Comparison of ENCODE assay signal across 1 cellular context in the genomic region with DNA sequence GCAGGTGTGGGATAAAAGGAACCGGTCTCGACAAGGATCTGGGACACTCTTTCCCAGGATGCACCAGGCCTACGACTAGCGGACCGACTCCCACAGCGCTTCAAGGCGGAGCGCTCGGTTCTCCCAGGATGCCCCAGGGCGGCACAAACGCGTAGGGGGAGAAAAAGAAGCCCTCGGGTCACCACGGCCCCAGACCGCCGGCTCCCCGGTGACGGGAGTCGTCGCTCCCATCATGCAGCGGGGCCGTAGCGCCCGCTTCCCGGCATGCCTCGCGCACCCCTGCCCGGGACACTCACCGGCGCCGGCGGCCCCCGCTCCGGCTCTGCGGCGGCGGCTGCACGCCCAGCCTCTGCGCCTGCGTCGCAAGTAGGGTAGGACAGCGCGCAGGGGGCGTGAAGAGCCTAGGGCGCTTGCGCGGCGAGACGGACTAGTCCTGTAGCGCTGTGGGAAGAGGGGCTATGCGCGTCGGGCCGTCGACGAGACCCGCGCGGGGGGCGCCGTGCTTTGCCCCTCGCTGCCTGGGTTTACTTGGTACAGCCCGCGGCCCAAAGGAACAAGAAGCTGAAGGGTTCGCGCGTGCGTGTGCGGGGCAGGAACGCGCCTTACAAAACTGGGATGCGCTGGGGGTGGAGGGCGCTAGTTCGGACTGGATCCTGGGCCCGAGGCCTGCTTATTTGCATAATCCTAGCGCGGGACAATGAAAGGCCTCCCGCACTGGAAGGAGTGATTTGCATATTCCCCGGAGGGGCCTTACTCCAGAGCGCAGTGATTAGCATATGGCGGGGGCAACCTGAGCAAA.
A peak's percentile ranks its signal among the peaks of the same experiment; 100 is the strongest.
TF ChIP-seq lines count a peak whose summit lies in the region.

A gene with protein sequence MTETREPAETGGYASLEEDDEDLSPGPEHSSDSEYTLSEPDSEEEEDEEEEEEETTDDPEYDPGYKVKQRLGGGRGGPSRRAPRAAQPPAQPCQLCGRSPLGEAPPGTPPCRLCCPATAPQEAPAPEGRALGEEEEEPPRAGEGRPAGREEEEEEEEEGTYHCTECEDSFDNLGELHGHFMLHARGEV (minus strand): TSS at position 368 of the 799 bp plus-strand sequence. CDS start 5,325 bp downstream, outside the sequence.

TF ChIP-seq in K562, 482 proteins besides CTCF, POLR2A, EP300 and RAD21 (continued from another document and continues in another):
- peak; percentile 34 for TF ChIP-seq PHF20 (IDR thresholded peaks at IDR 0.05; ENCODE audit: partially characterized antibody)
- TF ChIP-seq CTBP1 (IDR thresholded peaks at IDR 0.05; ENCODE audit: borderline replicate concordance): peak; percentile 89
- 0 out of 2 replicates have a peak, but pooled peaks have one; percentile 9 for TF ChIP-seq NFIC (IDR thresholded peaks at IDR 0.05)
- TF ChIP-seq FUS (optimal IDR thresholded peaks at IDR 0.05; ENCODE audit: low read depth, low read length): peak; percentile 95
- TF ChIP-seq, protein P1, sequence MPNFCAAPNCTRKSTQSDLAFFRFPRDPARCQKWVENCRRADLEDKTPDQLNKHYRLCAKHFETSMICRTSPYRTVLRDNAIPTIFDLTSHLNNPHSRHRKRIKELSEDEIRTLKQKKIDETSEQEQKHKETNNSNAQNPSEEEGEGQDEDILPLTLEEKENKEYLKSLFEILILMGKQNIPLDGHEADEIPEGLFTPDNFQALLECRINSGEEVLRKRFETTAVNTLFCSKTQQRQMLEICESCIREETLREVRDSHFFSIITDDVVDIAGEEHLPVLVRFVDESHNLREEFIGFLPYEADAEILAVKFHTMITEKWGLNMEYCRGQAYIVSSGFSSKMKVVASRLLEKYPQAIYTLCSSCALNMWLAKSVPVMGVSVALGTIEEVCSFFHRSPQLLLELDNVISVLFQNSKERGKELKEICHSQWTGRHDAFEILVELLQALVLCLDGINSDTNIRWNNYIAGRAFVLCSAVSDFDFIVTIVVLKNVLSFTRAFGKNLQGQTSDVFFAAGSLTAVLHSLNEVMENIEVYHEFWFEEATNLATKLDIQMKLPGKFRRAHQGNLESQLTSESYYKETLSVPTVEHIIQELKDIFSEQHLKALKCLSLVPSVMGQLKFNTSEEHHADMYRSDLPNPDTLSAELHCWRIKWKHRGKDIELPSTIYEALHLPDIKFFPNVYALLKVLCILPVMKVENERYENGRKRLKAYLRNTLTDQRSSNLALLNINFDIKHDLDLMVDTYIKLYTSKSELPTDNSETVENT (CRISPR knock-in tag; IDR thresholded peaks at IDR 0.05): peak; percentile 26; the same call in 1 of the 2 replicates
- peak; percentile 12; the same call in 1 of the 2 replicates for TF ChIP-seq TARDBP (IDR thresholded peaks at IDR 0.05)
- no peak for TF ChIP-seq SMARCB1 (IDR thresholded peaks at IDR 0.05; ENCODE audit: insufficient read length, low read depth)
- TF ChIP-seq, protein P2, sequence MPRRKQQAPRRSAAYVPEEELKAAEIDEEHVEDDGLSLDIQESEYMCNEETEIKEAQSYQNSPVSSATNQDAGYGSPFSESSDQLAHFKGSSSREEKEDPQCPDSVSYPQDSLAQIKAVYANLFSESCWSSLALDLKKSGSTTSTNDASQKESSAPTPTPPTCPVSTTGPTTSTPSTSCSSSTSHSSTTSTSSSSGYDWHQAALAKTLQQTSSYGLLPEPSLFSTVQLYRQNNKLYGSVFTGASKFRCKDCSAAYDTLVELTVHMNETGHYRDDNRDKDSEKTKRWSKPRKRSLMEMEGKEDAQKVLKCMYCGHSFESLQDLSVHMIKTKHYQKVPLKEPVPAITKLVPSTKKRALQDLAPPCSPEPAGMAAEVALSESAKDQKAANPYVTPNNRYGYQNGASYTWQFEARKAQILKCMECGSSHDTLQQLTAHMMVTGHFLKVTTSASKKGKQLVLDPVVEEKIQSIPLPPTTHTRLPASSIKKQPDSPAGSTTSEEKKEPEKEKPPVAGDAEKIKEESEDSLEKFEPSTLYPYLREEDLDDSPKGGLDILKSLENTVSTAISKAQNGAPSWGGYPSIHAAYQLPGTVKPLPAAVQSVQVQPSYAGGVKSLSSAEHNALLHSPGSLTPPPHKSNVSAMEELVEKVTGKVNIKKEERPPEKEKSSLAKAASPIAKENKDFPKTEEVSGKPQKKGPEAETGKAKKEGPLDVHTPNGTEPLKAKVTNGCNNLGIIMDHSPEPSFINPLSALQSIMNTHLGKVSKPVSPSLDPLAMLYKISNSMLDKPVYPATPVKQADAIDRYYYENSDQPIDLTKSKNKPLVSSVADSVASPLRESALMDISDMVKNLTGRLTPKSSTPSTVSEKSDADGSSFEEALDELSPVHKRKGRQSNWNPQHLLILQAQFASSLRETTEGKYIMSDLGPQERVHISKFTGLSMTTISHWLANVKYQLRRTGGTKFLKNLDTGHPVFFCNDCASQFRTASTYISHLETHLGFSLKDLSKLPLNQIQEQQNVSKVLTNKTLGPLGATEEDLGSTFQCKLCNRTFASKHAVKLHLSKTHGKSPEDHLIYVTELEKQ (CRISPR knock-in tag; IDR thresholded peaks at IDR 0.05): no peak
- peak; percentile 97 for TF ChIP-seq RBFOX2 (IDR thresholded peaks at IDR 0.05; ENCODE audit: low read depth, low read length)
- no peak for TF ChIP-seq ILK (tag; IDR thresholded peaks at IDR 0.05; ENCODE audit: borderline replicate concordance, low read depth)
- TF ChIP-seq, protein P3, sequence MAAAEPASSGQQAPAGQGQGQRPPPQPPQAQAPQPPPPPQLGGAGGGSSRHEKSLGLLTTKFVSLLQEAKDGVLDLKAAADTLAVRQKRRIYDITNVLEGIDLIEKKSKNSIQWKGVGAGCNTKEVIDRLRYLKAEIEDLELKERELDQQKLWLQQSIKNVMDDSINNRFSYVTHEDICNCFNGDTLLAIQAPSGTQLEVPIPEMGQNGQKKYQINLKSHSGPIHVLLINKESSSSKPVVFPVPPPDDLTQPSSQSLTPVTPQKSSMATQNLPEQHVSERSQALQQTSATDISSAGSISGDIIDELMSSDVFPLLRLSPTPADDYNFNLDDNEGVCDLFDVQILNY (CRISPR knock-in tag; IDR thresholded peaks at IDR 0.05): no peak
- TF ChIP-seq, protein P4, sequence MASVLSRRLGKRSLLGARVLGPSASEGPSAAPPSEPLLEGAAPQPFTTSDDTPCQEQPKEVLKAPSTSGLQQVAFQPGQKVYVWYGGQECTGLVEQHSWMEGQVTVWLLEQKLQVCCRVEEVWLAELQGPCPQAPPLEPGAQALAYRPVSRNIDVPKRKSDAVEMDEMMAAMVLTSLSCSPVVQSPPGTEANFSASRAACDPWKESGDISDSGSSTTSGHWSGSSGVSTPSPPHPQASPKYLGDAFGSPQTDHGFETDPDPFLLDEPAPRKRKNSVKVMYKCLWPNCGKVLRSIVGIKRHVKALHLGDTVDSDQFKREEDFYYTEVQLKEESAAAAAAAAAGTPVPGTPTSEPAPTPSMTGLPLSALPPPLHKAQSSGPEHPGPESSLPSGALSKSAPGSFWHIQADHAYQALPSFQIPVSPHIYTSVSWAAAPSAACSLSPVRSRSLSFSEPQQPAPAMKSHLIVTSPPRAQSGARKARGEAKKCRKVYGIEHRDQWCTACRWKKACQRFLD (CRISPR knock-in tag; IDR thresholded peaks at IDR 0.05): peak; percentile 90
- no peak for TF ChIP-seq MCM3 (IDR thresholded peaks at IDR 0.05)
- TF ChIP-seq ZNF589 (CRISPR knock-in tag; IDR thresholded peaks at IDR 0.05; ENCODE audit: low read depth): peak; percentile 7; the same call in 1 of the 2 replicates
- TF ChIP-seq GABPB2 (CRISPR knock-in tag; conservative IDR thresholded peaks at IDR 0.05): no peak
- TF ChIP-seq, protein P5, sequence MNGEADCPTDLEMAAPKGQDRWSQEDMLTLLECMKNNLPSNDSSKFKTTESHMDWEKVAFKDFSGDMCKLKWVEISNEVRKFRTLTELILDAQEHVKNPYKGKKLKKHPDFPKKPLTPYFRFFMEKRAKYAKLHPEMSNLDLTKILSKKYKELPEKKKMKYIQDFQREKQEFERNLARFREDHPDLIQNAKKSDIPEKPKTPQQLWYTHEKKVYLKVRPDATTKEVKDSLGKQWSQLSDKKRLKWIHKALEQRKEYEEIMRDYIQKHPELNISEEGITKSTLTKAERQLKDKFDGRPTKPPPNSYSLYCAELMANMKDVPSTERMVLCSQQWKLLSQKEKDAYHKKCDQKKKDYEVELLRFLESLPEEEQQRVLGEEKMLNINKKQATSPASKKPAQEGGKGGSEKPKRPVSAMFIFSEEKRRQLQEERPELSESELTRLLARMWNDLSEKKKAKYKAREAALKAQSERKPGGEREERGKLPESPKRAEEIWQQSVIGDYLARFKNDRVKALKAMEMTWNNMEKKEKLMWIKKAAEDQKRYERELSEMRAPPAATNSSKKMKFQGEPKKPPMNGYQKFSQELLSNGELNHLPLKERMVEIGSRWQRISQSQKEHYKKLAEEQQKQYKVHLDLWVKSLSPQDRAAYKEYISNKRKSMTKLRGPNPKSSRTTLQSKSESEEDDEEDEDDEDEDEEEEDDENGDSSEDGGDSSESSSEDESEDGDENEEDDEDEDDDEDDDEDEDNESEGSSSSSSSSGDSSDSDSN (IDR thresholded peaks at IDR 0.05; ENCODE audit: borderline replicate concordance in 1 of 2, low read depth in 2 of 2, low read length in 2 of 2): no peak
- no peak for TF ChIP-seq HDAC2 (IDR thresholded peaks at IDR 0.05)
- no peak for TF ChIP-seq ZNF561 (CRISPR knock-in tag; conservative IDR thresholded peaks at IDR 0.05)
- no peak for TF ChIP-seq ZKSCAN3 (CRISPR knock-in tag; IDR thresholded peaks at IDR 0.05)
- TF ChIP-seq ZNF436 (CRISPR knock-in tag; IDR thresholded peaks at IDR 0.05): no peak; the same call in 1 of the 2 replicates
- TF ChIP-seq KLF1 (tag; IDR thresholded peaks at IDR 0.05): no peak; the same call in 1 of the 2 replicates
- no peak for TF ChIP-seq PCBP1 (IDR thresholded peaks at IDR 0.05; ENCODE audit: low read depth, low read length, poor library complexity, severe bottlenecking)
- no peak for TF ChIP-seq EHMT2 (IDR thresholded peaks at IDR 0.05)
- TF ChIP-seq RCOR1 (IDR thresholded peaks at IDR 0.05; ENCODE audit: borderline replicate concordance in 1 of 2, low read depth in 2 of 2, low read length in 2 of 2): peak; percentile 30 to 63; a peak in 2 of 4 replicates
- TF ChIP-seq ZNF583 (CRISPR knock-in tag; IDR thresholded peaks at IDR 0.05): 0 out of 2 replicates have a peak, but pooled peaks have one; percentile 77
- TF ChIP-seq PRMT5 (CRISPR knock-in tag; IDR thresholded peaks at IDR 0.05): no peak
- TF ChIP-seq ZBTB17 (CRISPR knock-in tag; IDR thresholded peaks at IDR 0.05): no peak
- TF ChIP-seq TSC22D4 (tag; IDR thresholded peaks at IDR 0.05): no peak
- peak; percentile 56; the same call in 1 of the 2 replicates for TF ChIP-seq TAF7 (tag; IDR thresholded peaks at IDR 0.05)
- TF ChIP-seq NR4A1 (CRISPR knock-in tag; IDR thresholded peaks at IDR 0.05): no peak
- peak; percentile 38; the same call in 1 of the 2 replicates for TF ChIP-seq NR4A1 (tag; IDR thresholded peaks at IDR 0.05)
- peak; percentile 86 for TF ChIP-seq BRD4 (IDR thresholded peaks at IDR 0.05)
- no peak for TF ChIP-seq ZNF232 (CRISPR knock-in tag; IDR thresholded peaks at IDR 0.05)
- TF ChIP-seq, protein P6, sequence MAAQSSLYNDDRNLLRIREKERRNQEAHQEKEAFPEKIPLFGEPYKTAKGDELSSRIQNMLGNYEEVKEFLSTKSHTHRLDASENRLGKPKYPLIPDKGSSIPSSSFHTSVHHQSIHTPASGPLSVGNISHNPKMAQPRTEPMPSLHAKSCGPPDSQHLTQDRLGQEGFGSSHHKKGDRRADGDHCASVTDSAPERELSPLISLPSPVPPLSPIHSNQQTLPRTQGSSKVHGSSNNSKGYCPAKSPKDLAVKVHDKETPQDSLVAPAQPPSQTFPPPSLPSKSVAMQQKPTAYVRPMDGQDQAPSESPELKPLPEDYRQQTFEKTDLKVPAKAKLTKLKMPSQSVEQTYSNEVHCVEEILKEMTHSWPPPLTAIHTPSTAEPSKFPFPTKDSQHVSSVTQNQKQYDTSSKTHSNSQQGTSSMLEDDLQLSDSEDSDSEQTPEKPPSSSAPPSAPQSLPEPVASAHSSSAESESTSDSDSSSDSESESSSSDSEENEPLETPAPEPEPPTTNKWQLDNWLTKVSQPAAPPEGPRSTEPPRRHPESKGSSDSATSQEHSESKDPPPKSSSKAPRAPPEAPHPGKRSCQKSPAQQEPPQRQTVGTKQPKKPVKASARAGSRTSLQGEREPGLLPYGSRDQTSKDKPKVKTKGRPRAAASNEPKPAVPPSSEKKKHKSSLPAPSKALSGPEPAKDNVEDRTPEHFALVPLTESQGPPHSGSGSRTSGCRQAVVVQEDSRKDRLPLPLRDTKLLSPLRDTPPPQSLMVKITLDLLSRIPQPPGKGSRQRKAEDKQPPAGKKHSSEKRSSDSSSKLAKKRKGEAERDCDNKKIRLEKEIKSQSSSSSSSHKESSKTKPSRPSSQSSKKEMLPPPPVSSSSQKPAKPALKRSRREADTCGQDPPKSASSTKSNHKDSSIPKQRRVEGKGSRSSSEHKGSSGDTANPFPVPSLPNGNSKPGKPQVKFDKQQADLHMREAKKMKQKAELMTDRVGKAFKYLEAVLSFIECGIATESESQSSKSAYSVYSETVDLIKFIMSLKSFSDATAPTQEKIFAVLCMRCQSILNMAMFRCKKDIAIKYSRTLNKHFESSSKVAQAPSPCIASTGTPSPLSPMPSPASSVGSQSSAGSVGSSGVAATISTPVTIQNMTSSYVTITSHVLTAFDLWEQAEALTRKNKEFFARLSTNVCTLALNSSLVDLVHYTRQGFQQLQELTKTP (IDR thresholded peaks at IDR 0.05; ENCODE audit: low read depth in 1 of 2, partially characterized antibody in 2 of 2): peak in 1 of 2 experiments; percentile 95
- no peak for TF ChIP-seq HNRNPL (IDR thresholded peaks at IDR 0.05; ENCODE audit: low read depth, low read length)
- TF ChIP-seq RB1 (IDR thresholded peaks at IDR 0.05; ENCODE audit: low read depth): peak; percentile 63
- peak; percentile 45 for TF ChIP-seq CEBPB (tag; IDR thresholded peaks at IDR 0.05)
- TF ChIP-seq CBX1 (IDR thresholded peaks at IDR 0.05; ENCODE audit: low read depth): no peak
- TF ChIP-seq HSF4 (CRISPR knock-in tag; IDR thresholded peaks at IDR 0.05; ENCODE audit: borderline replicate concordance): no peak
- no peak for TF ChIP-seq SPI1 (IDR thresholded peaks at IDR 0.05; ENCODE audit: borderline replicate concordance, low read depth, low read length)
- 0 out of 2 replicates have a peak, but pooled peaks have one; percentile 10 for TF ChIP-seq NCOR1 (IDR thresholded peaks at IDR 0.05)
- TF ChIP-seq SMAD3 (CRISPR knock-in tag; conservative IDR thresholded peaks at IDR 0.05): peak; percentile 63; the same call in 1 of the 2 replicates
- TF ChIP-seq PTTG1 (tag; IDR thresholded peaks at IDR 0.05; ENCODE audit: low read depth): no peak
- no peak for TF ChIP-seq BCL6 (CRISPR knock-in tag; IDR thresholded peaks at IDR 0.05)
- TF ChIP-seq MAZ (CRISPR knock-in tag; conservative IDR thresholded peaks at IDR 0.05 in 1 of 2, IDR thresholded peaks at IDR 0.05 in 1 of 2): peak; percentile 77 to 81
- no peak for TF ChIP-seq BRCA1 (IDR thresholded peaks at IDR 0.05)
- TF ChIP-seq BRCA1 (CRISPR knock-in tag; IDR thresholded peaks at IDR 0.05): no peak
- no peak for TF ChIP-seq COPS2 (conservative IDR thresholded peaks at IDR 0.05)
- TF ChIP-seq ZC3H8 (IDR thresholded peaks at IDR 0.05): no peak
- TF ChIP-seq, protein P7, sequence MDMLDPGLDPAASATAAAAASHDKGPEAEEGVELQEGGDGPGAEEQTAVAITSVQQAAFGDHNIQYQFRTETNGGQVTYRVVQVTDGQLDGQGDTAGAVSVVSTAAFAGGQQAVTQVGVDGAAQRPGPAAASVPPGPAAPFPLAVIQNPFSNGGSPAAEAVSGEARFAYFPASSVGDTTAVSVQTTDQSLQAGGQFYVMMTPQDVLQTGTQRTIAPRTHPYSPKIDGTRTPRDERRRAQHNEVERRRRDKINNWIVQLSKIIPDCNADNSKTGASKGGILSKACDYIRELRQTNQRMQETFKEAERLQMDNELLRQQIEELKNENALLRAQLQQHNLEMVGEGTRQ (CRISPR knock-in tag; IDR thresholded peaks at IDR 0.05): no peak
- no peak for TF ChIP-seq TAL1 (IDR thresholded peaks at IDR 0.05)
- TF ChIP-seq NCOA2 (IDR thresholded peaks at IDR 0.05; ENCODE audit: partially characterized antibody in 2 of 2): no peak
- no peak for TF ChIP-seq HMG20A (CRISPR knock-in tag; conservative IDR thresholded peaks at IDR 0.05)
- TF ChIP-seq PML (IDR thresholded peaks at IDR 0.05; ENCODE audit: low read length): peak; percentile 31
